In genomic region chr1:162847839-162848453, GRCh38 we compare ENCODE assay signal across 9 cellular contexts. TPM values are rescaled to one million over a fixed set of nuclear protein-coding genes. Genes with fewer than 3 reads are reported as not detected.
DNase-seq lines count a peak whose midpoint lies in the region; ATAC-seq and TF ChIP-seq lines count a peak whose summit lies in the region.
"Had no signal": no experiment of that assay in that cellular context is flagged by ENCODE, and none has a peak within 500 bp of the region (broad histone marks: within the 10 kb centered on the region; RNA-seq: fewer than 3 reads in every experiment).

No MANE protein-coding gene starts in this region.

- no peaks in the 10 kb centered on the region for H3K36me3 ChIP-seq in left lung

- H3K4me1 Mint-ChIP-seq in chondrocyte (ENCODE audit: low read depth): peaks cover 12% of the 10 kb centered on the region

- H3K36me3 Mint-ChIP-seq in chondrocyte (ENCODE audit: low read depth): no peaks in the 10 kb centered on the region

- no peak overlapping the region for H3K27ac Mint-ChIP-seq in chondrocyte (ENCODE audit: unreplicated experiment)
- H3K27ac Mint-ChIP-seq: dendritic cell treated with granulocyte-macrophage colony-stimulating factor and Interleukin-4, amounts not matched to agents 40 ng/mL and 50 ng/mL, for 4 days had no signal

- DNase-seq in DMS53 treated with DMSO at 0.1 percent for 48 hours (lab: John Stamatoyannopoulos, UW; ENCODE audit: unreplicated experiment) (peak; percentile 30), NCI-H2227 treated with DMSO at 0.1 percent for 48 hours (lab: John Stamatoyannopoulos, UW) (peak; percentile 62), chondrocyte (ENCODE audit: low spot score) (no peak), left lung (peak; percentile 69 to 80)
- peak; percentile 79 for DNase-seq in activated CD4-positive, CD25-positive, alpha-beta regulatory T cell treated with anti-CD3 and anti-CD28 coated beads, Interleukin-2, amount 50 U/mL, for 16 hours (ENCODE audit: low read depth, low spot score)
- peak; percentile 74 to 84 for DNase-seq in stimulated activated CD4-positive, alpha-beta T cell treated with anti-CD3 and anti-CD28 coated beads, Interleukin-4, amount 100 ng/mL, for 48 hours (ENCODE audit: low read depth in 2 of 2)

- H3K9me3 Mint-ChIP-seq in chondrocyte (ENCODE audit: low read depth): no peaks in the 10 kb centered on the region
- H3K9me3 Mint-ChIP-seq: dendritic cell treated with granulocyte-macrophage colony-stimulating factor and Interleukin-4, amounts not matched to agents 40 ng/mL and 50 ng/mL, for 4 days had no signal

- no peaks in the 10 kb centered on the region for H3K27me3 Mint-ChIP-seq in chondrocyte (ENCODE audit: low read depth)
- H3K27me3 Mint-ChIP-seq: dendritic cell treated with granulocyte-macrophage colony-stimulating factor and Interleukin-4, amounts not matched to agents 40 ng/mL and 50 ng/mL, for 4 days had no signal

- no peak overlapping the region for H3K27ac ChIP-seq in left lung

- no peaks in the 10 kb centered on the region for H3K4me1 ChIP-seq in left lung

- no peak overlapping the region for H3K4me3 Mint-ChIP-seq in chondrocyte (ENCODE audit: unreplicated experiment)
- H3K4me3 Mint-ChIP-seq: dendritic cell treated with granulocyte-macrophage colony-stimulating factor and Interleukin-4, amounts not matched to agents 40 ng/mL and 50 ng/mL, for 4 days had no signal

- intact Hi-C loops in left lung (cut with DNase I): no loop called here

- no peak overlapping the region for H3K4me3 ChIP-seq in left lung

- no peaks in the 10 kb centered on the region for H3K9me3 ChIP-seq in left lung

- ATAC-seq in HG02623 (IDR thresholded peaks at IDR 0.05; ENCODE audit: unreplicated experiment) (peak; percentile 45), left lung (peak; percentile 81), HG03045 (IDR thresholded peaks at IDR 0.05; ENCODE audit: unreplicated experiment) (no peak)

- TF ChIP-seq CTCF in chondrocyte (IDR thresholded peaks at IDR 0.05): peak; percentile 99
- TF ChIP-seq CTCF in left lung (IDR thresholded peaks at IDR 0.05): peak; percentile 90 to 97

- no peaks in the 10 kb centered on the region for H3K27me3 ChIP-seq in left lung

RNA-seq across cellular contexts. Expression of gene CCDC190, which starts 13.0 kb away (rescaled TPM):
- total RNA-seq in chondrocyte (1.5 to 5.3 TPM (median 1.9 TPM) in 3 replicates), left lung (1 to 10 TPM; 1.5 to 2.1 TPM)

RNA-seq across cellular contexts. Expression of gene HSD17B7, which starts 57.4 kb away (rescaled TPM):
- total RNA-seq in chondrocyte: 4.9 to 7.8 TPM (median 5.9 TPM) in 3 replicates
- total RNA-seq in left lung: 10 to 100 TPM; 19.7 to 33.7 TPM
